8 cellular contexts compared by ENCODE assay signal in the genomic region with DNA sequence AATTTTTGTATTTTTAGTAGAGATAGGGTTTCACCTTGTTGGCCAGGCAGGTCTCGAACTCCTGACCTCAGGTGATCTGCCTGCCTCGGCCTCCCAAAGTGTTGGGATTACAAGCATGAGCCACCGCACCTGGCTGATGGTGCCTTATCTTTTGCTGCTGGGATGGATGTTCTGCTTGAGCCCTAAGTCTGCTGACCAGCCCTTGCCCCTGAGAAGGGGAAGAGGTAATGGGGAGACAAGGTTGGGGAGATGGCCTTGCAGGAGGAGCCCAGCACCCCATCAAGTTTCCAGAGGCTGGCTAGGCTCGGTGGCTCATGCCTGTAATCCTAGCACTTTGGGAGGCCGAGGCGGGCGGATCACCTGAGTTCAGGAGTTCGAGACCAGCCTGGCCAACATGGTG. TPM values are rescaled to one million over a fixed set of nuclear protein-coding genes. Genes with fewer than 3 reads are reported as not detected.
A peak's percentile ranks its signal among the peaks of the same experiment; 100 is the strongest.
DNase-seq lines count a peak whose midpoint lies in the region; ATAC-seq and TF ChIP-seq lines count a peak whose summit lies in the region.
"Not testable (repeated sequence)": the region's sequence is repeated elsewhere in the genome, so short reads cannot be mapped to it uniquely, and the experiment has no call there.

No MANE protein-coding gene starts in this region.

- CTCF ChIA-PET in activated CD8-positive, alpha-beta memory T cell treated with anti-CD3 and anti-CD28 coated beads, Interleukin-2, amount 10 ng/mL, durations not matched to agents 7 days and 5 days (lab: Charles Lee): interaction anchor here (0.6 to 1.8 kb wide), 8 partner anchors 15 to 236 kb away, joined by 3 to 7 read pairs (median 3); a partner anchor contains a TSS

- H3K9me3 Mint-ChIP-seq in CD14-positive monocyte; T-helper 2 cell treated with Interferon-gamma antibody and Interleukin-4, amounts not matched to agents 5 μg/mL and 100 μg/mL, for 36 hours; activated CD8-positive, alpha-beta memory T cell treated with anti-CD3 and anti-CD28 coated beads, Interleukin-2, amount 10 ng/mL, durations not matched to agents 7 days and 5 days (ENCODE audit: low read depth); activated naive CD8-positive, alpha-beta T cell treated with anti-CD3 and anti-CD28 coated beads, Interleukin-2, amount 50 U/mL, for 24 hours; immature natural killer cell; natural killer cell treated with Interleukin-12 subunit alpha and Interleukin-12 subunit beta and Interleukin-15 and Interleukin-18, amount 100 ng/mL, for 72 hours; stimulated activated naive CD8-positive, alpha-beta T cell treated with anti-CD3 and anti-CD28 coated beads, Interleukin-15, amount 100 ng/mL, for 72 hours: not testable (repeated sequence)

- ATAC-seq in activated CD8-positive, alpha-beta memory T cell treated with anti-CD3 and anti-CD28 coated beads, Interleukin-2, amount 10 ng/mL, durations not matched to agents 7 days and 5 days; activated naive CD8-positive, alpha-beta T cell treated with anti-CD3 and anti-CD28 coated beads, Interleukin-2, amount 50 U/mL, for 24 hours; natural killer cell treated with Interleukin-12 subunit alpha and Interleukin-12 subunit beta and Interleukin-15 and Interleukin-18, amount 100 ng/mL, for 72 hours; stimulated activated naive CD8-positive, alpha-beta T cell treated with anti-CD3 and anti-CD28 coated beads, Interleukin-15, amount 100 ng/mL, for 72 hours: not testable (repeated sequence)

- H3K4me1 Mint-ChIP-seq in CD14-positive monocyte: peaks cover 83% of the 10 kb centered on the region
- peaks cover 60% of the 10 kb centered on the region for H3K4me1 Mint-ChIP-seq in T-helper 2 cell treated with Interferon-gamma antibody and Interleukin-4, amounts not matched to agents 5 μg/mL and 100 μg/mL, for 36 hours (ENCODE audit: low read depth)
- H3K4me1 Mint-ChIP-seq in activated CD8-positive, alpha-beta memory T cell treated with anti-CD3 and anti-CD28 coated beads, Interleukin-2, amount 10 ng/mL, durations not matched to agents 7 days and 5 days: peaks cover 76% of the 10 kb centered on the region
- H3K4me1 Mint-ChIP-seq in activated naive CD8-positive, alpha-beta T cell treated with anti-CD3 and anti-CD28 coated beads, Interleukin-2, amount 50 U/mL, for 24 hours: peaks cover 89% of the 10 kb centered on the region
- peaks cover 93 to 99% of the 10 kb centered on the region in 2 donors for H3K4me1 Mint-ChIP-seq in immature natural killer cell
- peaks cover 74 to 90% of the 10 kb centered on the region in 2 donors for H3K4me1 Mint-ChIP-seq in natural killer cell treated with Interleukin-12 subunit alpha and Interleukin-12 subunit beta and Interleukin-15 and Interleukin-18, amount 100 ng/mL, for 72 hours (ENCODE audit: low read depth in 2 of 2)
- peaks cover 87% of the 10 kb centered on the region for H3K4me1 Mint-ChIP-seq in stimulated activated naive CD8-positive, alpha-beta T cell treated with anti-CD3 and anti-CD28 coated beads, Interleukin-15, amount 100 ng/mL, for 72 hours

- not testable (repeated sequence) for H3K4me3 ChIP-seq in H7 (ENCODE audit: insufficient read depth, low read depth, low read length)

- intact Hi-C loops in CD14-positive monocyte (cut with micrococcal nuclease): loop anchor here (5.0 to 10.0 kb wide), 3 partner anchors 73 to 240 kb away; a partner anchor contains a TSS

- H3K4me3 Mint-ChIP-seq in CD14-positive monocyte (peak overlapping the region; percentile 41 to 72), immature natural killer cell (peak overlapping the region in 4 of 5 donors; percentile 56 to 75 (median 70))
- H3K4me3 Mint-ChIP-seq in T-helper 2 cell treated with Interferon-gamma antibody and Interleukin-4, amounts not matched to agents 5 μg/mL and 100 μg/mL, for 36 hours: peak overlapping the region; percentile 8
- peak overlapping the region; percentile 54 for H3K4me3 Mint-ChIP-seq in activated CD8-positive, alpha-beta memory T cell treated with anti-CD3 and anti-CD28 coated beads, Interleukin-2, amount 10 ng/mL, durations not matched to agents 7 days and 5 days
- not testable (repeated sequence) for H3K4me3 Mint-ChIP-seq in activated naive CD8-positive, alpha-beta T cell treated with anti-CD3 and anti-CD28 coated beads, Interleukin-2, amount 50 U/mL, for 24 hours
- H3K4me3 Mint-ChIP-seq in natural killer cell treated with Interleukin-12 subunit alpha and Interleukin-12 subunit beta and Interleukin-15 and Interleukin-18, amount 100 ng/mL, for 72 hours: peak overlapping the region; percentile 68
- H3K4me3 Mint-ChIP-seq in stimulated activated naive CD8-positive, alpha-beta T cell treated with anti-CD3 and anti-CD28 coated beads, Interleukin-15, amount 100 ng/mL, for 72 hours: peak overlapping the region; percentile 39 to 52

- not testable (repeated sequence) for H3K36me3 ChIP-seq in H7 (replicated peaks; ENCODE audit: control insufficient read depth, insufficient read depth, low read length)

- DNase-seq in CD14-positive monocyte (ENCODE audit: low spot score); T-helper 2 cell treated with Interferon-gamma antibody and Interleukin-4, amounts not matched to agents 5 μg/mL and 100 μg/mL, for 36 hours (ENCODE audit: low spot score); activated CD8-positive, alpha-beta memory T cell treated with anti-CD3 and anti-CD28 coated beads, Interleukin-2, amount 10 ng/mL, durations not matched to agents 7 days and 5 days; activated naive CD8-positive, alpha-beta T cell treated with anti-CD3 and anti-CD28 coated beads, Interleukin-2, amount 50 U/mL, for 24 hours; immature natural killer cell; natural killer cell treated with Interleukin-12 subunit alpha and Interleukin-12 subunit beta and Interleukin-15 and Interleukin-18, amount 100 ng/mL, for 72 hours (ENCODE audit: low spot score); stimulated activated naive CD8-positive, alpha-beta T cell treated with anti-CD3 and anti-CD28 coated beads, Interleukin-15, amount 100 ng/mL, for 72 hours: not testable (repeated sequence)
- DNase-seq in H7: peak; percentile 10

- peaks cover 10 to 12% of the 10 kb centered on the region in 2 donors for H3K36me3 Mint-ChIP-seq in CD14-positive monocyte
- H3K36me3 Mint-ChIP-seq in T-helper 2 cell treated with Interferon-gamma antibody and Interleukin-4, amounts not matched to agents 5 μg/mL and 100 μg/mL, for 36 hours (ENCODE audit: low read depth); activated CD8-positive, alpha-beta memory T cell treated with anti-CD3 and anti-CD28 coated beads, Interleukin-2, amount 10 ng/mL, durations not matched to agents 7 days and 5 days; activated naive CD8-positive, alpha-beta T cell treated with anti-CD3 and anti-CD28 coated beads, Interleukin-2, amount 50 U/mL, for 24 hours (ENCODE audit: low read depth); immature natural killer cell; natural killer cell treated with Interleukin-12 subunit alpha and Interleukin-12 subunit beta and Interleukin-15 and Interleukin-18, amount 100 ng/mL, for 72 hours: not testable (repeated sequence)

- peaks cover 3 to 13% (median 5%) of the 10 kb centered on the region in 3 donors for H3K27me3 Mint-ChIP-seq in CD14-positive monocyte (ENCODE audit: low read depth in 3 of 3)
- H3K27me3 Mint-ChIP-seq in T-helper 2 cell treated with Interferon-gamma antibody and Interleukin-4, amounts not matched to agents 5 μg/mL and 100 μg/mL, for 36 hours (ENCODE audit: low read depth); activated CD8-positive, alpha-beta memory T cell treated with anti-CD3 and anti-CD28 coated beads, Interleukin-2, amount 10 ng/mL, durations not matched to agents 7 days and 5 days; activated naive CD8-positive, alpha-beta T cell treated with anti-CD3 and anti-CD28 coated beads, Interleukin-2, amount 50 U/mL, for 24 hours; natural killer cell treated with Interleukin-12 subunit alpha and Interleukin-12 subunit beta and Interleukin-15 and Interleukin-18, amount 100 ng/mL, for 72 hours; stimulated activated naive CD8-positive, alpha-beta T cell treated with anti-CD3 and anti-CD28 coated beads, Interleukin-15, amount 100 ng/mL, for 72 hours: not testable (repeated sequence)
- peaks cover 0 to 16% (median 14%) of the 10 kb centered on the region in 3 donors for H3K27me3 Mint-ChIP-seq in immature natural killer cell (ENCODE audit: low read depth in 3 of 3)

- TF ChIP-seq CTCF in CD14-positive monocyte (IDR thresholded peaks at IDR 0.05): not testable (repeated sequence)

- H3K27ac Mint-ChIP-seq in CD14-positive monocyte: peak overlapping the region in 2 of 7 donors; percentile 91 to 99
- peak overlapping the region; percentile 60 for H3K27ac Mint-ChIP-seq in T-helper 2 cell treated with Interferon-gamma antibody and Interleukin-4, amounts not matched to agents 5 μg/mL and 100 μg/mL, for 36 hours
- peak overlapping the region; percentile 73 for H3K27ac Mint-ChIP-seq in activated CD8-positive, alpha-beta memory T cell treated with anti-CD3 and anti-CD28 coated beads, Interleukin-2, amount 10 ng/mL, durations not matched to agents 7 days and 5 days
- peak overlapping the region; percentile 48 for H3K27ac Mint-ChIP-seq in activated naive CD8-positive, alpha-beta T cell treated with anti-CD3 and anti-CD28 coated beads, Interleukin-2, amount 50 U/mL, for 24 hours
- peak overlapping the region; percentile 63 to 99 (median 94) for H3K27ac Mint-ChIP-seq in immature natural killer cell
- peak overlapping the region; percentile 99 to 100 for H3K27ac Mint-ChIP-seq in natural killer cell treated with Interleukin-12 subunit alpha and Interleukin-12 subunit beta and Interleukin-15 and Interleukin-18, amount 100 ng/mL, for 72 hours
- peak overlapping the region in 1 of 2 donors; percentile 59 for H3K27ac Mint-ChIP-seq in stimulated activated naive CD8-positive, alpha-beta T cell treated with anti-CD3 and anti-CD28 coated beads, Interleukin-15, amount 100 ng/mL, for 72 hours

- H3K27me3 ChIP-seq in H7 (ENCODE audit: control insufficient read depth, insufficient read depth, low read length): not testable (repeated sequence)

RNA-seq across cellular contexts. Expression of a gene that starts 6.0 kb away (rescaled TPM):
- polyA plus RNA-seq in CD14-positive monocyte: 1 to 10 TPM in 1 of 2 donors, under 1 TPM in 1; 0.88 to 2.4 TPM
- total RNA-seq in H7 (2014; rRNA removed; shearing (Covaris generic)): 3.2 TPM in 2 replicates
- 10 to 100 TPM; 33.9 to 35.6 TPM for total RNA-seq in activated CD8-positive, alpha-beta memory T cell treated with anti-CD3 and anti-CD28 coated beads, Interleukin-2, amount 10 ng/mL, durations not matched to agents 7 days and 5 days
- 10 to 100 TPM; 35.2 to 52.1 (median 38.4) TPM for polyA plus RNA-seq in immature natural killer cell
- 10 to 100 TPM; 40.7 to 74.2 TPM for total RNA-seq in natural killer cell treated with Interleukin-12 subunit alpha and Interleukin-12 subunit beta and Interleukin-15 and Interleukin-18, amount 100 ng/mL, for 72 hours
